In genomic region chr6:82867946-82868345, GRCh38 we compare ENCODE assay signal across 24 cellular contexts.
"Had no signal": no experiment of that assay in that cellular context is flagged by ENCODE, and none has a peak within 500 bp of the region (broad histone marks: within the 10 kb centered on the region; RNA-seq: fewer than 3 reads in every experiment).

No MANE protein-coding gene starts in this region.

- H3K27me3 Mint-ChIP-seq: dendritic cell treated with granulocyte-macrophage colony-stimulating factor and Interleukin-4, amounts not matched to agents 40 ng/mL and 50 ng/mL, for 4 days; effector memory CD8-positive, alpha-beta T cell; naive B cell had no signal

- H3K27ac ChIP-seq: colonic mucosa, epithelial cell of prostate, esophagus squamous epithelium, gastrocnemius medialis, heart right ventricle, left lung, lower lobe of right lung had no signal

- H3K9me3 ChIP-seq: colonic mucosa, esophagus squamous epithelium, gastrocnemius medialis, left lung, lower lobe of right lung had no signal

- H3K36me3 Mint-ChIP-seq: naive B cell had no signal

- H3K27ac Mint-ChIP-seq: dendritic cell treated with granulocyte-macrophage colony-stimulating factor and Interleukin-4, amounts not matched to agents 40 ng/mL and 50 ng/mL, for 4 days; effector memory CD8-positive, alpha-beta T cell; endodermal cell; naive B cell had no signal

- H3K4me3 ChIP-seq: colonic mucosa, esophagus squamous epithelium, gastrocnemius medialis, heart right ventricle, left lung, lower lobe of right lung had no signal

- ATAC-seq: effector memory CD8-positive, alpha-beta T cell; esophagus mucosa; gastrocnemius medialis; heart right ventricle; left cardiac atrium; left lung; left ventricle myocardium superior; lower lobe of right lung had no signal

- DNase-seq: colonic mucosa; cortex of kidney; effector CD8-positive, alpha-beta T cell; effector memory CD8-positive, alpha-beta T cell; endodermal cell; erythroblast; esophagus squamous epithelium; foreskin fibroblast; foreskin melanocyte; gastrocnemius medialis; glutamatergic neuron; head of caudate nucleus; heart right ventricle; hippocampal formation; left cardiac atrium; left lung; left ventricle myocardium superior; lower lobe of right lung; mesendoderm; midbrain; naive B cell had no signal

- H3K27me3 ChIP-seq: colonic mucosa, esophagus squamous epithelium, gastrocnemius medialis, heart right ventricle, left lung had no signal

- H3K4me1 ChIP-seq: colonic mucosa, esophagus squamous epithelium, gastrocnemius medialis, heart right ventricle, left lung, lower lobe of right lung had no signal

- H3K4me1 Mint-ChIP-seq: endodermal cell, naive B cell had no signal

- H3K36me3 ChIP-seq: colonic mucosa, esophagus squamous epithelium, gastrocnemius medialis, heart right ventricle, left lung, lower lobe of right lung had no signal

- H3K4me3 Mint-ChIP-seq: dendritic cell treated with granulocyte-macrophage colony-stimulating factor and Interleukin-4, amounts not matched to agents 40 ng/mL and 50 ng/mL, for 4 days; effector memory CD8-positive, alpha-beta T cell; endodermal cell; naive B cell had no signal
